ENCODE assay signal across 1 cellular context in the genomic region with DNA sequence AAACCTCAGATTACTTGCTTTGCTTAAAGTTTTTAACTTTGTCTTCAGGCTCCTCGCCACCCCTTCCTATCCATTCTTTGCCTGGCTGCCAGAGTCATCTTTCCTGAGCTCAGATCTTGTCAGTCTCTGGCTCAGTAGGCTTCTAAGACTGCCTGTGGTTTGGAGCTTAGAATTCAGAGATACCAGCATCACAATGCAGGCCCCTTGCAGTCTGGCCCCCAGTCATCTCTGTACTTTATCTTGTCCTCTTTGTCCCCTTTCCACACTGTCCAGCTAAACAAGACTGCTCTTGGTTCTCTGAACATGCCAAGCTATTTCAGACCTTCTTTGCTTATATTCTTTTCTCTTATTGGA.
TF ChIP-seq lines count a peak whose summit lies in the region.

No MANE protein-coding gene starts in this region.

TF ChIP-seq in GM23338, 12 proteins besides CTCF, POLR2A, EP300 and RAD21:
- TF ChIP-seq, protein P1, sequence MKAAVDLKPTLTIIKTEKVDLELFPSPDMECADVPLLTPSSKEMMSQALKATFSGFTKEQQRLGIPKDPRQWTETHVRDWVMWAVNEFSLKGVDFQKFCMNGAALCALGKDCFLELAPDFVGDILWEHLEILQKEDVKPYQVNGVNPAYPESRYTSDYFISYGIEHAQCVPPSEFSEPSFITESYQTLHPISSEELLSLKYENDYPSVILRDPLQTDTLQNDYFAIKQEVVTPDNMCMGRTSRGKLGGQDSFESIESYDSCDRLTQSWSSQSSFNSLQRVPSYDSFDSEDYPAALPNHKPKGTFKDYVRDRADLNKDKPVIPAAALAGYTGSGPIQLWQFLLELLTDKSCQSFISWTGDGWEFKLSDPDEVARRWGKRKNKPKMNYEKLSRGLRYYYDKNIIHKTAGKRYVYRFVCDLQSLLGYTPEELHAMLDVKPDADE (IDR thresholded peaks at IDR 0.05): no peak
- TF ChIP-seq JUNB (IDR thresholded peaks at IDR 0.05; ENCODE audit: unreplicated experiment): no peak
- TF ChIP-seq POLR2AphosphoS5 (IDR thresholded peaks at IDR 0.05; ENCODE audit: low read depth): no peak
- no peak for TF ChIP-seq EZH2phosphoT487 (IDR thresholded peaks at IDR 0.05; ENCODE audit: unreplicated experiment)
- no peak for TF ChIP-seq NANOG (IDR thresholded peaks at IDR 0.05; ENCODE audit: borderline replicate concordance)
- TF ChIP-seq STAT1 (IDR thresholded peaks at IDR 0.05; ENCODE audit: unreplicated experiment): no peak
- TF ChIP-seq ZNF331 (CRISPR knock-in tag; IDR thresholded peaks at IDR 0.05; ENCODE audit: low read depth): no peak
